Comparison of ENCODE assay signal across 17 cellular contexts in genomic region chr12:45296046-45296586, GRCh38.
DNase-seq lines count a peak whose midpoint lies in the region; ATAC-seq, FAIRE-seq and TF ChIP-seq lines count a peak whose summit lies in the region.
"Had no signal": no experiment of that assay in that cellular context is flagged by ENCODE, and none has a peak within 500 bp of the region (broad histone marks: within the 10 kb centered on the region; RNA-seq: fewer than 3 reads in every experiment).

No MANE protein-coding gene starts in this region.

- peak overlapping the region; percentile 89 for H3K27ac ChIP-seq in psoas muscle
- H3K27ac ChIP-seq: SJSA1 had no signal

- H3K36me3 Mint-ChIP-seq in T-helper 17 cell (ENCODE audit: low read depth), result peaks cover 3% of the 10 kb centered on the region

- H3K27me3 Mint-ChIP-seq in T-helper 17 cell, result no peaks in the 10 kb centered on the region

- no peaks in the 10 kb centered on the region for H3K9me3 ChIP-seq in T-helper 17 cell (ENCODE audit: control insufficient read depth, low read length, poor library complexity, severe bottlenecking)
- H3K9me3 ChIP-seq in psoas muscle, result no peaks in the 10 kb centered on the region
- H3K9me3 ChIP-seq: SJSA1 had no signal

- TF ChIP-seq POLR2A in GM12892 (IDR thresholded peaks at IDR 0.05; ENCODE audit: low read depth, low read length), result no peak

- 45 to 60% (median 48%) methylated on average over 7 of the region's 7 CpGs for WGBS in psoas muscle, 3 donors

- no peak overlapping the region for H3K27ac Mint-ChIP-seq in T-helper 17 cell

- H3K4me1 ChIP-seq in psoas muscle, result peaks cover 70% of the 10 kb centered on the region

- no peaks in the 10 kb centered on the region for H3K27me3 ChIP-seq in psoas muscle (ENCODE audit: insufficient read depth in 3 of 3, low read length in 2 of 3)
- H3K27me3 ChIP-seq: SJSA1 had no signal

- ATAC-seq in T-helper 17 cell (no peak), psoas muscle (no peak), HG03108 (IDR thresholded peaks at IDR 0.05; ENCODE audit: unreplicated experiment) (no peak)

- no peaks in the 10 kb centered on the region for H3K36me3 ChIP-seq in psoas muscle (ENCODE audit: insufficient read depth in 1 of 2, low read depth in 1 of 2)

- peaks cover 9% of the 10 kb centered on the region for H3K4me1 Mint-ChIP-seq in T-helper 17 cell

- intact Hi-C loops in psoas muscle (cut with DNase I), result loop anchor here (5.0 kb wide), 1 partner anchor 36 kb away; no protein-coding TSS in a partner anchor

- TF ChIP-seq CTCF in psoas muscle (IDR thresholded peaks at IDR 0.05), result no peak

- no peak for FAIRE-seq in GM12892 (lab: Jason Lieb, UNC)

- peak overlapping the region; percentile 60 for H3K4me3 ChIP-seq in psoas muscle
- H3K4me3 ChIP-seq: PC-9, SJSA1 had no signal

- H3K4me3 Mint-ChIP-seq in T-helper 17 cell, result peak overlapping the region; percentile 8

- DNase-seq in EL, result peak; percentile 33
- no peak for DNase-seq in T-helper 17 cell
- DNase-seq in iris pigment epithelial cell (ENCODE audit: low read depth), result peak; percentile 39
- DNase-seq in psoas muscle, result no peak
- no peak for DNase-seq in T-helper 9 cell
- no peak for DNase-seq in GDM1 (lab: John Stamatoyannopoulos, UW)
- DNase-seq in GM12892 (ENCODE audit: insufficient read length), result no peak
- DNase-seq: C1 segment of cervical spinal cord, DMS 273 treated with DMSO at 0.1 percent for 48 hours, GOT3, NCI-H1417, NCI-H187 treated with DMSO at 0.1 percent for 48 hours, NCI-H446 treated with DMSO at 0.1 percent for 48 hours, NCI-H748 treated with DMSO at 0.1 percent for 48 hours, PC-9 had no signal

Comparison
In these comparisons a context has a peak if more than half of its experiments do, and no peak if none do; other contexts are left out.
1. DNase-seq: peak in EL (single experiment) and iris pigment epithelial cell (single experiment); none in T-helper 17 cell (0 of 3), psoas muscle (0 of 2), T-helper 9 cell (single experiment), GDM1 (single experiment) and GM12892 (single experiment).